2 cellular contexts compared by ENCODE assay signal in genomic region chr4:154517591-154517990, GRCh38.
TF ChIP-seq lines count a peak whose summit lies in the region.

No MANE protein-coding gene starts in this region.

TF ChIP-seq in K562, 482 proteins besides CTCF, POLR2A, EP300 and RAD21:
- TF ChIP-seq DPF2 (IDR thresholded peaks at IDR 0.05) (no peak), KLF6 (CRISPR knock-in tag; IDR thresholded peaks at IDR 0.05; ENCODE audit: borderline replicate concordance) (no peak), SMC3 (conservative IDR thresholded peaks at IDR 0.05; ENCODE audit: insufficient read depth, low read depth, low read length) (no peak), BHLHE40 (IDR thresholded peaks at IDR 0.05; ENCODE audit: low read length) (no peak), THAP7 (CRISPR knock-in tag; IDR thresholded peaks at IDR 0.05) (no peak), XRCC4 (IDR thresholded peaks at IDR 0.05; ENCODE audit: extremely low read depth, insufficient read depth, insufficient read length) (no peak), STAT5B (CRISPR knock-in tag; IDR thresholded peaks at IDR 0.05) (no peak), CCNT2 (IDR thresholded peaks at IDR 0.05; ENCODE audit: borderline replicate concordance, extremely low read depth, insufficient read length, low read depth, low read length) (no peak), SREBF1 (IDR thresholded peaks at IDR 0.05; ENCODE audit: borderline replicate concordance, low read depth, low read length) (no peak), KAT8 (IDR thresholded peaks at IDR 0.05; ENCODE audit: low read depth) (no peak), TAL1 (IDR thresholded peaks at IDR 0.05) (no peak), MECOM (CRISPR knock-in tag; IDR thresholded peaks at IDR 0.05) (no peak), GATAD2A (IDR thresholded peaks at IDR 0.05) (no peak)
- TF ChIP-seq, protein P1, sequence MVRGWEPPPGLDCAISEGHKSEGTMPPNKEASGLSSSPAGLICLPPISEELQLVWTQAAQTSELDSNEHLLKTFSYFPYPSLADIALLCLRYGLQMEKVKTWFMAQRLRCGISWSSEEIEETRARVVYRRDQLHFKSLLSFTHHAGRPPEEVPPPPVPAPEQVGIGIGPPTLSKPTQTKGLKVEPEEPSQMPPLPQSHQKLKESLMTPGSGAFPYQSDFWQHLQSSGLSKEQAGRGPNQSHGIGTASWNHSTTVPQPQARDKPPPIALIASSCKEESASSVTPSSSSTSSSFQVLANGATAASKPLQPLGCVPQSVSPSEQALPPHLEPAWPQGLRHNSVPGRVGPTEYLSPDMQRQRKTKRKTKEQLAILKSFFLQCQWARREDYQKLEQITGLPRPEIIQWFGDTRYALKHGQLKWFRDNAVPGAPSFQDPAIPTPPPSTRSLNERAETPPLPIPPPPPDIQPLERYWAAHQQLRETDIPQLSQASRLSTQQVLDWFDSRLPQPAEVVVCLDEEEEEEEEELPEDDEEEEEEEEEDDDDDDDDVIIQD (CRISPR knock-in tag; IDR thresholded peaks at IDR 0.05): no peak
- TF ChIP-seq, protein P2, sequence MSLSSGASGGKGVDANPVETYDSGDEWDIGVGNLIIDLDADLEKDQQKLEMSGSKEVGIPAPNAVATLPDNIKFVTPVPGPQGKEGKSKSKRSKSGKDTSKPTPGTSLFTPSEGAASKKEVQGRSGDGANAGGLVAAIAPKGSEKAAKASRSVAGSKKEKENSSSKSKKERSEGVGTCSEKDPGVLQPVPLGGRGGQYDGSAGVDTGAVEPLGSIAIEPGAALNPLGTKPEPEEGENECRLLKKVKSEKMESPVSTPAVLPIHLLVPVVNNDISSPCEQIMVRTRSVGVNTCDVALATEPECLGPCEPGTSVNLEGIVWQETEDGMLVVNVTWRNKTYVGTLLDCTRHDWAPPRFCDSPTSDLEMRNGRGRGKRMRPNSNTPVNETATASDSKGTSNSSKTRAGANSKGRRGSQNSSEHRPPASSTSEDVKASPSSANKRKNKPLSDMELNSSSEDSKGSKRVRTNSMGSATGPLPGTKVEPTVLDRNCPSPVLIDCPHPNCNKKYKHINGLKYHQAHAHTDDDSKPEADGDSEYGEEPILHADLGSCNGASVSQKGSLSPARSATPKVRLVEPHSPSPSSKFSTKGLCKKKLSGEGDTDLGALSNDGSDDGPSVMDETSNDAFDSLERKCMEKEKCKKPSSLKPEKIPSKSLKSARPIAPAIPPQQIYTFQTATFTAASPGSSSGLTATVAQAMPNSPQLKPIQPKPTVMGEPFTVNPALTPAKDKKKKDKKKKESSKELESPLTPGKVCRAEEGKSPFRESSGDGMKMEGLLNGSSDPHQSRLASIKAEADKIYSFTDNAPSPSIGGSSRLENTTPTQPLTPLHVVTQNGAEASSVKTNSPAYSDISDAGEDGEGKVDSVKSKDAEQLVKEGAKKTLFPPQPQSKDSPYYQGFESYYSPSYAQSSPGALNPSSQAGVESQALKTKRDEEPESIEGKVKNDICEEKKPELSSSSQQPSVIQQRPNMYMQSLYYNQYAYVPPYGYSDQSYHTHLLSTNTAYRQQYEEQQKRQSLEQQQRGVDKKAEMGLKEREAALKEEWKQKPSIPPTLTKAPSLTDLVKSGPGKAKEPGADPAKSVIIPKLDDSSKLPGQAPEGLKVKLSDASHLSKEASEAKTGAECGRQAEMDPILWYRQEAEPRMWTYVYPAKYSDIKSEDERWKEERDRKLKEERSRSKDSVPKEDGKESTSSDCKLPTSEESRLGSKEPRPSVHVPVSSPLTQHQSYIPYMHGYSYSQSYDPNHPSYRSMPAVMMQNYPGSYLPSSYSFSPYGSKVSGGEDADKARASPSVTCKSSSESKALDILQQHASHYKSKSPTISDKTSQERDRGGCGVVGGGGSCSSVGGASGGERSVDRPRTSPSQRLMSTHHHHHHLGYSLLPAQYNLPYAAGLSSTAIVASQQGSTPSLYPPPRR (CRISPR knock-in tag; IDR thresholded peaks at IDR 0.05; ENCODE audit: borderline replicate concordance): no peak
- TF ChIP-seq, protein P3, sequence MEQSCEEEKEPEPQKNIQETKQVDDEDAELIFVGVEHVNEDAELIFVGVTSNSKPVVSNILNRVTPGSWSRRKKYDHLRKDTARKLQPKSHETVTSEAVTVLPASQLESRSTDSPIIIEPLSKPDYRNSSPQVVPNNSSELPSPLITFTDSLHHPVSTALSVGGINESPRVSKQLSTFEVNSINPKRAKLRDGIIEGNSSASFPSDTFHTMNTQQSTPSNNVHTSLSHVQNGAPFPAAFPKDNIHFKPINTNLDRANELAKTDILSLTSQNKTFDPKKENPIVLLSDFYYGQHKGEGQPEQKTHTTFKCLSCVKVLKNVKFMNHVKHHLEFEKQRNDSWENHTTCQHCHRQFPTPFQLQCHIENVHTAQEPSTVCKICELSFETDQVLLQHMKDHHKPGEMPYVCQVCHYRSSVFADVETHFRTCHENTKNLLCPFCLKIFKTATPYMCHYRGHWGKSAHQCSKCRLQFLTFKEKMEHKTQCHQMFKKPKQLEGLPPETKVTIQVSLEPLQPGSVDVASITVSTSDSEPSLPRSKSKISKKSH (CRISPR knock-in tag; IDR thresholded peaks at IDR 0.05): no peak

TF ChIP-seq in WTC11, 78 proteins besides CTCF, POLR2A, EP300 and RAD21:
- TF ChIP-seq RORB (CRISPR knock-in tag; IDR thresholded peaks at IDR 0.05): no peak
- no peak for TF ChIP-seq SMAD3 (CRISPR knock-in tag; IDR thresholded peaks at IDR 0.05; ENCODE audit: borderline replicate concordance)
- no peak for TF ChIP-seq FOXK1 (CRISPR knock-in tag; IDR thresholded peaks at IDR 0.05)
- TF ChIP-seq, protein P4, sequence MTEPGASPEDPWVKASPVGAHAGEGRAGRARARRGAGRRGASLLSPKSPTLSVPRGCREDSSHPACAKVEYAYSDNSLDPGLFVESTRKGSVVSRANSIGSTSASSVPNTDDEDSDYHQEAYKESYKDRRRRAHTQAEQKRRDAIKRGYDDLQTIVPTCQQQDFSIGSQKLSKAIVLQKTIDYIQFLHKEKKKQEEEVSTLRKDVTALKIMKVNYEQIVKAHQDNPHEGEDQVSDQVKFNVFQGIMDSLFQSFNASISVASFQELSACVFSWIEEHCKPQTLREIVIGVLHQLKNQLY (CRISPR knock-in tag; IDR thresholded peaks at IDR 0.05): no peak
- TF ChIP-seq SMAD4 (CRISPR knock-in tag; IDR thresholded peaks at IDR 0.05): no peak
- no peak for TF ChIP-seq MXD4 (CRISPR knock-in tag; IDR thresholded peaks at IDR 0.05; ENCODE audit: borderline replicate concordance)
- TF ChIP-seq, protein P5, sequence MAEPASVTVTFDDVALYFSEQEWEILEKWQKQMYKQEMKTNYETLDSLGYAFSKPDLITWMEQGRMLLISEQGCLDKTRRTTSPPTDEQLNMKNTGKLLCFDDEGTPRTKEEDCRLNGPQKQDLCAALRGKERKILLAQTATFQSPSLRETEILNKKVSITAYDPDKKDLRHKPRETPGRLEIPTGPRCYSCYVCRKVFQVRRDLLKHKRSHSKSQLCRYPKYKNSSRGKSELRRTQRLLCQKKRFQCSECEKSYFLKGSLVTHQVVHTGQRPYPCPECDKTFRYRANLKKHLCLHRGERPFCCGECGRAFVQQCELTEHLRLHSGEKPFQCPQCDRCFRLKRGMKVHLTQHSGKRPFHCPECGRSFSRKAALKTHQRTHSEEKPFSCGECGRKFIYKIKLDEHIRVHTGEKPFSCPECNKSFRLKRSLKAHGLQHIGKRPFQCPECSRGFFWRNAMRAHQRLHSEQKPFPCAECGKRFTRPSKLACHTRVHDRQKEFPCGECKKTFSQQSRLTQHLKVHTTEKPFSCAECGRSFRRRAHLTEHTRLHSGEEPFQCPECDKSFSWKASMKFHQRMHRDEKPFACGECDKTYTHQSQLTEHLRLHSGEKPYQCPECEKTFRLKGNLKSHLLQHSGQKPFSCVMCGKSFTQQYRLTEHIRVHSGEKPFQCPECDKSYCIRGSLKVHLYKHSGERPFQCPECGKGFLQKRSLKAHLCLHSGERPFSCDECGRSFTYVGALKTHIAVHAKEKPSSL (CRISPR knock-in tag; conservative IDR thresholded peaks at IDR 0.05): no peak
- TF ChIP-seq TCF7 (CRISPR knock-in tag; IDR thresholded peaks at IDR 0.05; ENCODE audit: low read depth): no peak
- TF ChIP-seq, protein P6, sequence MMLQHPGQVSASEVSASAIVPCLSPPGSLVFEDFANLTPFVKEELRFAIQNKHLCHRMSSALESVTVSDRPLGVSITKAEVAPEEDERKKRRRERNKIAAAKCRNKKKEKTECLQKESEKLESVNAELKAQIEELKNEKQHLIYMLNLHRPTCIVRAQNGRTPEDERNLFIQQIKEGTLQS (CRISPR knock-in tag; conservative IDR thresholded peaks at IDR 0.05): no peak
- no peak for TF ChIP-seq NFE2L1 (CRISPR knock-in tag; IDR thresholded peaks at IDR 0.05)
- no peak for TF ChIP-seq NR3C1 (CRISPR knock-in tag; conservative IDR thresholded peaks at IDR 0.05; ENCODE audit: low read depth)
- TF ChIP-seq OVOL2 (CRISPR knock-in tag; IDR thresholded peaks at IDR 0.05; ENCODE audit: borderline replicate concordance): no peak
- no peak for TF ChIP-seq PRRX2 (CRISPR knock-in tag; IDR thresholded peaks at IDR 0.05)
- TF ChIP-seq, protein P7, sequence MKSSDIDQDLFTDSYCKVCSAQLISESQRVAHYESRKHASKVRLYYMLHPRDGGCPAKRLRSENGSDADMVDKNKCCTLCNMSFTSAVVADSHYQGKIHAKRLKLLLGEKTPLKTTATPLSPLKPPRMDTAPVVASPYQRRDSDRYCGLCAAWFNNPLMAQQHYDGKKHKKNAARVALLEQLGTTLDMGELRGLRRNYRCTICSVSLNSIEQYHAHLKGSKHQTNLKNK (CRISPR knock-in tag; IDR thresholded peaks at IDR 0.05): no peak
- TF ChIP-seq USF1 (CRISPR knock-in tag; IDR thresholded peaks at IDR 0.05): no peak
- no peak for TF ChIP-seq IRF1 (CRISPR knock-in tag; IDR thresholded peaks at IDR 0.05)
- TF ChIP-seq, protein P8, sequence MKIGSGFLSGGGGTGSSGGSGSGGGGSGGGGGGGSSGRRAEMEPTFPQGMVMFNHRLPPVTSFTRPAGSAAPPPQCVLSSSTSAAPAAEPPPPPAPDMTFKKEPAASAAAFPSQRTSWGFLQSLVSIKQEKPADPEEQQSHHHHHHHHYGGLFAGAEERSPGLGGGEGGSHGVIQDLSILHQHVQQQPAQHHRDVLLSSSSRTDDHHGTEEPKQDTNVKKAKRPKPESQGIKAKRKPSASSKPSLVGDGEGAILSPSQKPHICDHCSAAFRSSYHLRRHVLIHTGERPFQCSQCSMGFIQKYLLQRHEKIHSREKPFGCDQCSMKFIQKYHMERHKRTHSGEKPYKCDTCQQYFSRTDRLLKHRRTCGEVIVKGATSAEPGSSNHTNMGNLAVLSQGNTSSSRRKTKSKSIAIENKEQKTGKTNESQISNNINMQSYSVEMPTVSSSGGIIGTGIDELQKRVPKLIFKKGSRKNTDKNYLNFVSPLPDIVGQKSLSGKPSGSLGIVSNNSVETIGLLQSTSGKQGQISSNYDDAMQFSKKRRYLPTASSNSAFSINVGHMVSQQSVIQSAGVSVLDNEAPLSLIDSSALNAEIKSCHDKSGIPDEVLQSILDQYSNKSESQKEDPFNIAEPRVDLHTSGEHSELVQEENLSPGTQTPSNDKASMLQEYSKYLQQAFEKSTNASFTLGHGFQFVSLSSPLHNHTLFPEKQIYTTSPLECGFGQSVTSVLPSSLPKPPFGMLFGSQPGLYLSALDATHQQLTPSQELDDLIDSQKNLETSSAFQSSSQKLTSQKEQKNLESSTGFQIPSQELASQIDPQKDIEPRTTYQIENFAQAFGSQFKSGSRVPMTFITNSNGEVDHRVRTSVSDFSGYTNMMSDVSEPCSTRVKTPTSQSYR (CRISPR knock-in tag; IDR thresholded peaks at IDR 0.05): no peak
- TF ChIP-seq, protein P9, sequence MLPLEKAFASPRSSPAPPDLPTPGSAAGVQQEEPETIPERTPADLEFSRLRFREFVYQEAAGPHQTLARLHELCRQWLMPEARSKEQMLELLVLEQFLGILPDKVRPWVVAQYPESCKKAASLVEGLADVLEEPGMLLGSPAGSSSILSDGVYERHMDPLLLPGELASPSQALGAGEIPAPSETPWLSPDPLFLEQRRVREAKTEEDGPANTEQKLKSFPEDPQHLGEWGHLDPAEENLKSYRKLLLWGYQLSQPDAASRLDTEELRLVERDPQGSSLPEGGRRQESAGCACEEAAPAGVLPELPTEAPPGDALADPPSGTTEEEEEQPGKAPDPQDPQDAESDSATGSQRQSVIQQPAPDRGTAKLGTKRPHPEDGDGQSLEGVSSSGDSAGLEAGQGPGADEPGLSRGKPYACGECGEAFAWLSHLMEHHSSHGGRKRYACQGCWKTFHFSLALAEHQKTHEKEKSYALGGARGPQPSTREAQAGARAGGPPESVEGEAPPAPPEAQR (CRISPR knock-in tag; IDR thresholded peaks at IDR 0.05): no peak
